Comparison of ENCODE assay signal across 8 cellular contexts in genomic region chr14:67934087-67934486, GRCh38.
DNase-seq lines count a peak whose midpoint lies in the region; ATAC-seq, FAIRE-seq and TF ChIP-seq lines count a peak whose summit lies in the region.

No MANE protein-coding gene starts in this region.

- no peaks in the 10 kb centered on the region for H3K79me1 ChIP-seq in H1 (ENCODE audit: low read depth, low read length)

- H3K36me3 ChIP-seq in H1 (ENCODE audit: control insufficient read depth in 2 of 4, insufficient read depth in 4 of 4, low read length in 3 of 4) (no peaks in the 10 kb centered on the region), vagina (peaks cover 0 to 4% of the 10 kb centered on the region in 2 donors)

- H3K27me3 ChIP-seq in H1 (replicated peaks in 1 of 4; ENCODE audit: control insufficient read depth in 3 of 4, extremely low read depth in 1 of 4, insufficient read depth in 3 of 4, low read length in 3 of 4) (no peaks in the 10 kb centered on the region), vagina (no peaks in the 10 kb centered on the region)

- no peak overlapping the region for H2AFZ ChIP-seq in H1 (ENCODE audit: low read length)

- peaks cover 4% of the 10 kb centered on the region for H3K4me1 Mint-ChIP-seq in activated naive CD4-positive, alpha-beta T cell treated with anti-CD3 and anti-CD28 coated beads for 36 hours (ENCODE audit: low read depth)
- H3K4me1 Mint-ChIP-seq in memory B cell = peaks cover 2% of the 10 kb centered on the region

- no peaks in the 10 kb centered on the region; the same call in 1 of the 2 replicates for H3K23me2 ChIP-seq in H1 (ENCODE audit: low read depth, low read length)

- H3K4me1 ChIP-seq in H1 (replicated peaks in 1 of 4; ENCODE audit: control insufficient read depth in 3 of 4, insufficient read depth in 4 of 4, low read length in 3 of 4) (peaks cover 5 to 18% (median 14%) of the 10 kb centered on the region in 4 experiments; a peak in 5 of 7 replicates), vagina (peaks cover 37% of the 10 kb centered on the region)

- TF ChIP-seq EP300 in H1 (IDR thresholded peaks at IDR 0.05; ENCODE audit: borderline replicate concordance in 1 of 2, low read depth in 2 of 2, low read length in 2 of 2) = 0 out of 3 replicates have a peak, but pooled peaks of 1 of the 2 experiments have one; percentile 53

- H3K4me3 Mint-ChIP-seq in activated naive CD4-positive, alpha-beta T cell treated with anti-CD3 and anti-CD28 coated beads for 36 hours = no peak overlapping the region
- H3K4me3 Mint-ChIP-seq in memory B cell = no peak overlapping the region

- TF ChIP-seq RAD21 in H1 (IDR thresholded peaks at IDR 0.05 in 1 of 2, conservative IDR thresholded peaks at IDR 0.05 in 1 of 2; ENCODE audit: low read depth in 2 of 2, low read length in 2 of 2) = peak; percentile 71 to 80

- H2BK5ac ChIP-seq in H1 (ENCODE audit: low read depth, low read length) = no peak overlapping the region

- DNase-seq in activated naive CD4-positive, alpha-beta T cell treated with anti-CD3 and anti-CD28 coated beads for 36 hours = peak; percentile 12
- no peak for DNase-seq in activated naive CD4-positive, alpha-beta T cell (lab: John Stamatoyannopoulos, UW)
- peak; percentile 67 for DNase-seq in LNCaP clone FGC (ENCODE audit: low read depth)
- DNase-seq in RPMI7951 (ENCODE audit: low read depth) = peak; percentile 83
- peak in 1 of 2 experiments; percentile 29 for DNase-seq in H1 (ENCODE audit: low read depth in 1 of 2, low spot score in 2 of 2)
- DNase-seq in memory B cell (ENCODE audit: low spot score in 2 of 2) = peak in 1 of 2 donors; percentile 16
- no peak for DNase-seq in vagina (ENCODE audit: extremely low spot score in 2 of 2)

- H3K56ac ChIP-seq in H1 (replicated peaks; ENCODE audit: insufficient read length, low read depth, low read length) = no peak overlapping the region

- H2BK12ac ChIP-seq in H1 (ENCODE audit: low read depth, low read length) = no peak overlapping the region

- no peak overlapping the region for H3K18ac ChIP-seq in H1 (ENCODE audit: extremely low read depth, low read length)

- no peaks in the 10 kb centered on the region for H3K27me3 Mint-ChIP-seq in activated naive CD4-positive, alpha-beta T cell treated with anti-CD3 and anti-CD28 coated beads for 36 hours (ENCODE audit: low read depth)
- H3K27me3 Mint-ChIP-seq in memory B cell = no peaks in the 10 kb centered on the region

- H3K9me3 ChIP-seq in H1 (ENCODE audit: insufficient read depth in 2 of 2, low read depth in 1 of 2, low read length in 1 of 2) = peaks cover 2 to 3% of the 10 kb centered on the region in 2 experiments; a peak in 2 of 4 replicates
- H3K9me3 ChIP-seq in vagina = peaks cover 6% of the 10 kb centered on the region

- H4K8ac ChIP-seq in H1 (ENCODE audit: extremely low read depth, insufficient read depth, low read length) = no peak overlapping the region

- intact Hi-C loops in activated naive CD4-positive, alpha-beta T cell treated with anti-CD3 and anti-CD28 coated beads for 36 hours (cut with micrococcal nuclease) = loop anchor here (1.0 to 10.0 kb wide), 3 partner anchors 317 to 880 kb away; no protein-coding TSS in a partner anchor
- intact Hi-C loops in vagina (cut with DNase I) = no loop called here

- CTCF ChIA-PET in activated naive CD4-positive, alpha-beta T cell treated with anti-CD3 and anti-CD28 coated beads for 36 hours (lab: Charles Lee) = interaction anchor here (0.6 to 2.0 kb wide), 20 partner anchors 10 to 910 kb away, joined by 3 to 14 read pairs (median 3); no protein-coding TSS in a partner anchor
- CTCF ChIA-PET in H1 (lab: Charles Lee; ENCODE audit: partially characterized antibody) = interaction anchor here (0.5 to 2.9 kb wide), 34 partner anchors 8 to 910 kb away, joined by 3 to 16 read pairs (median 4); no protein-coding TSS in a partner anchor

- H2AK5ac ChIP-seq in H1 (ENCODE audit: low read depth, low read length) = no peak overlapping the region

- H3K4me2 ChIP-seq in H1 (ENCODE audit: insufficient read depth in 1 of 2, low read depth in 2 of 2, low read length in 2 of 2) = peak overlapping the region; percentile 29 to 52

- WGBS in H1 (ENCODE audit: extremely low coverage in 1 of 2, insufficient coverage in 1 of 2, insufficient read length in 1 of 2, insufficient replicate concordance in 2 of 2, low coverage in 1 of 2, low lambda C conversion rate in 2 of 2, missing lambda C conversion rate in 1 of 2), 2 experiments = 0% methylated on average over 1 of the region's 1 CpG; no CpG with 5 or more reads in 1 of the 2 experiments

- TF ChIP-seq CTCF in LNCaP clone FGC (IDR thresholded peaks at IDR 0.05; ENCODE audit: control insufficient read depth, extremely low read depth, insufficient read depth) = peak; percentile 75
- TF ChIP-seq CTCF in H1 (IDR thresholded peaks at IDR 0.05; ENCODE audit: control extremely low read depth in 1 of 3, insufficient read depth in 1 of 3, low read depth in 1 of 3, low read length in 3 of 3) = peak in 2 of 3 experiments; percentile 72; a peak in 3 of 4 replicates
- peak; percentile 45 to 84 (median 84) for TF ChIP-seq CTCF in vagina (IDR thresholded peaks at IDR 0.05)

- no peak overlapping the region; the same call in 1 of the 2 replicates for H2BK20ac ChIP-seq in H1 (ENCODE audit: low read length)

- no peak overlapping the region for H2BK15ac ChIP-seq in H1 (ENCODE audit: low read length)

- no peak overlapping the region for H2BK120ac ChIP-seq in H1 (replicated peaks; ENCODE audit: low read depth, low read length)

- POLR2A ChIA-PET in H1 (lab: Charles Lee; ENCODE audit: partially characterized antibody) = interaction anchor here (1.0 to 1.6 kb wide), 5 partner anchors 297 to 859 kb away, joined by 3 to 5 read pairs (median 3); partner anchors contain the start of gene ZFP36L1

- H3K9me3 Mint-ChIP-seq in activated naive CD4-positive, alpha-beta T cell treated with anti-CD3 and anti-CD28 coated beads for 36 hours = peaks cover 15% of the 10 kb centered on the region
- H3K9me3 Mint-ChIP-seq in memory B cell = peaks cover 12% of the 10 kb centered on the region

- H3K79me2 ChIP-seq in H1 (ENCODE audit: control insufficient read depth in 1 of 2, insufficient read depth in 2 of 2, low read length in 2 of 2) = no peaks in the 10 kb centered on the region

- H3K4ac ChIP-seq in H1 (replicated peaks; ENCODE audit: insufficient read length, low read depth, low read length) = no peak overlapping the region

- no peak overlapping the region for H3K9ac ChIP-seq in H1 (replicated peaks in 1 of 4; ENCODE audit: extremely low read depth in 1 of 4, low read depth in 3 of 4, low read length in 3 of 4)

- FAIRE-seq in H1 (lab: Jason Lieb, UNC) = peak; percentile 99

- no peak overlapping the region for H4K5ac ChIP-seq in H1 (ENCODE audit: insufficient read length, low read depth, low read length)

- no peak overlapping the region for H3K14ac ChIP-seq in H1 (ENCODE audit: insufficient read length)

- no peak overlapping the region for H3K23ac ChIP-seq in H1 (ENCODE audit: insufficient read length)

- ATAC-seq in memory B cell (ENCODE audit: low read depth) = peak; percentile 85
- ATAC-seq in GM18502 (IDR thresholded peaks at IDR 0.05; ENCODE audit: poor library complexity, unreplicated experiment) = no peak

- H3K36me3 Mint-ChIP-seq in activated naive CD4-positive, alpha-beta T cell treated with anti-CD3 and anti-CD28 coated beads for 36 hours (ENCODE audit: low read depth) = peaks cover 4% of the 10 kb centered on the region
- peaks cover 9% of the 10 kb centered on the region for H3K36me3 Mint-ChIP-seq in memory B cell

- H3K27ac ChIP-seq in H1 (ENCODE audit: low read depth, low read length) (no peak overlapping the region), vagina (peak overlapping the region; percentile 58)

- no peak overlapping the region for H3K27ac Mint-ChIP-seq in activated naive CD4-positive, alpha-beta T cell treated with anti-CD3 and anti-CD28 coated beads for 36 hours
- no peak overlapping the region for H3K27ac Mint-ChIP-seq in memory B cell

- H4K20me1 ChIP-seq in H1 (replicated peaks in 1 of 2; ENCODE audit: control insufficient read depth in 1 of 2, insufficient read depth in 2 of 2, low read length in 2 of 2) = no peaks in the 10 kb centered on the region

- H3K4me3 ChIP-seq in LNCaP clone FGC (ENCODE audit: low read depth, low read length) = no peak overlapping the region
- H3K4me3 ChIP-seq in H1 (ENCODE audit: extremely low read depth in 1 of 4, insufficient read depth in 2 of 4, low read depth in 3 of 4, low read length in 4 of 4) = peak overlapping the region in 1 of 4 experiments; percentile 31; a peak in 1 of 8 replicates
- H3K4me3 ChIP-seq in vagina = no peak overlapping the region

- no peak overlapping the region for H4K91ac ChIP-seq in H1 (replicated peaks; ENCODE audit: insufficient read length, low read length)

- TF ChIP-seq POLR2A in H1 (IDR thresholded peaks at IDR 0.05; ENCODE audit: control extremely low read depth in 1 of 2, low read depth in 2 of 2, low read length in 2 of 2) (no peak), vagina (IDR thresholded peaks at IDR 0.05) (no peak)

TF ChIP-seq in H1, 55 proteins besides CTCF, POLR2A, EP300 and RAD21 (continues in another document):
- TF ChIP-seq MAX (IDR thresholded peaks at IDR 0.05) (no peak), EGR1 (IDR thresholded peaks at IDR 0.05; ENCODE audit: borderline replicate concordance, low read depth, low read length) (no peak), YY1 (IDR thresholded peaks at IDR 0.05; ENCODE audit: low read depth, low read length) (peak; percentile 65; the same call in 1 of the 2 replicates), TCF12 (IDR thresholded peaks at IDR 0.05; ENCODE audit: low read depth, low read length) (peak; percentile 89), BCL11A (IDR thresholded peaks at IDR 0.05; ENCODE audit: low read depth in 2 of 2, low read length in 2 of 2) (peak; percentile 29 to 51), CTBP2 (IDR thresholded peaks at IDR 0.05; ENCODE audit: borderline replicate concordance, insufficient read depth, insufficient read length, low read length) (no peak), HDAC2 (IDR thresholded peaks at IDR 0.05; ENCODE audit: borderline replicate concordance in 1 of 2, low read depth in 2 of 2, low read length in 2 of 2) (peak in 1 of 2 experiments; percentile 97; a peak in 1 of 4 replicates), ATF2 (IDR thresholded peaks at IDR 0.05; ENCODE audit: low read length) (peak; percentile 42; the same call in 1 of the 2 replicates)

Comparison
In these comparisons a context has a peak if more than half of its experiments do, and no peak if none do; other contexts are left out.
1. DNase-seq: peak in activated naive CD4-positive, alpha-beta T cell treated with anti-CD3 and anti-CD28 coated beads for 36 hours (single experiment), LNCaP clone FGC (single experiment) and RPMI7951 (single experiment); none in activated naive CD4-positive, alpha-beta T cell (0 of 4) and vagina (0 of 2).
2. Peak in every context shown above with its lines, with median percentiles within 50 percentile points of each other: CTCF ChIP-seq.